Comparison of ENCODE assay signal across 20 cellular contexts in the genomic region with DNA sequence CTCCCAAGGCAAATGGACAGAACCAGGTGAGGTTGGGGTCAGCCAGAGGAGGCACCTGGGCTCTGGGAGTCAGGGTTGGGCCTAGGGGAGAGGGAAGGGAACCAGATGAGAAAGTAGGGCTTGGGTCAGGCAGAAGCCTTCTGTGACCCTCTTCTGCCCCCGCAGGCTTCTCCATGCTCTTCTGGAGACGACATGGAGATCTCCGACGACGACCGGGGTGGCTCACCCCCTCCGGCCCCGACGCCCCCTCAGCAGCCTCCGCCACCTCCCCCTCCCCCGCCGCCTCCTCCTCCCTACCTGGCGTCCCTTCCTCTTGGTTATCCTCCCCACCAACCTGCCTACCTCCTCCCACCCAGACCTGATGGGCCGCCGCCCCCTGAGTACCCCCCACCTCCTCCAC.
"Had no signal": no experiment of that assay in that cellular context is flagged by ENCODE, and none has a peak within 500 bp of the region (broad histone marks: within the 10 kb centered on the region; RNA-seq: fewer than 3 reads in every experiment).

No MANE protein-coding gene starts in this region.

- H3K4me1 Mint-ChIP-seq: neural crest cell had no signal

- H3K27me3 ChIP-seq: dorsolateral prefrontal cortex, heart left ventricle, ovary, stomach, transverse colon had no signal

- H3K36me3 ChIP-seq: ovary had no signal

- H3K4me3 Mint-ChIP-seq: neural crest cell had no signal

- H3K9me3 Mint-ChIP-seq: naive thymus-derived CD8-positive, alpha-beta T cell; neural crest cell had no signal

- FAIRE-seq: frontal cortex, islet of Langerhans, small intestine had no signal

- H3K4me1 ChIP-seq: heart left ventricle, transverse colon had no signal

- DNase-seq: cortex of kidney; dorsolateral prefrontal cortex; effector CD8-positive, alpha-beta T cell; hippocampal formation; kidney glomerular epithelial cell; mammary epithelial cell; ovary; small intestine; stimulated activated CD4-positive, alpha-beta T cell treated with anti-CD3 and anti-CD28 coated beads, Interleukin-2, amount 100 ng/mL, for 48 hours; stomach; substantia nigra; transverse colon had no signal

- H3K27ac ChIP-seq: dorsolateral prefrontal cortex, heart left ventricle, ovary, stomach, thoracic aorta, transverse colon had no signal

- H3K9me3 ChIP-seq: heart left ventricle, ovary, stomach, thoracic aorta, transverse colon had no signal

- H3K4me3 ChIP-seq: dorsolateral prefrontal cortex, heart left ventricle, ovary, stomach, thoracic aorta, transverse colon had no signal

- ATAC-seq: esophagus mucosa; heart left ventricle; left lobe of liver; naive thymus-derived CD8-positive, alpha-beta T cell had no signal
